Comparison of ENCODE assay signal across 8 cellular contexts in genomic region chr4:105472871-105473339, GRCh38. TPM values are rescaled to one million over a fixed set of nuclear protein-coding genes. Genes with fewer than 3 reads are reported as not detected.
DNase-seq lines count a peak whose midpoint lies in the region; ATAC-seq and TF ChIP-seq lines count a peak whose summit lies in the region.

No MANE protein-coding gene starts in this region.

- peak overlapping the region; percentile 97 for H3K27ac ChIP-seq in CD8-positive, alpha-beta memory T cell (ENCODE audit: low read depth, low read length)
- H3K27ac ChIP-seq in SJCRH30 (peak overlapping the region; percentile 93), esophagus (ENCODE audit: low read depth in 2 of 2, low read length in 1 of 2) (peak overlapping the region; percentile 100)

- peaks cover 49 to 54% (median 53%) of the 10 kb centered on the region in 3 donors for H3K4me1 Mint-ChIP-seq in CD8-positive, alpha-beta memory T cell

- no peaks in the 10 kb centered on the region for H3K27me3 Mint-ChIP-seq in CD8-positive, alpha-beta memory T cell

- POLR2A ChIA-PET in CD8-positive, alpha-beta memory T cell (lab: Charles Lee), result interaction anchor here (0.9 to 1.4 kb wide), 3 partner anchors 236 to 529 kb away, joined by 3 to 6 read pairs (median 4); partner anchors contain the start of gene TET2

- no peaks in the 10 kb centered on the region for H3K9me3 ChIP-seq in CD8-positive, alpha-beta memory T cell (ENCODE audit: low read length)
- H3K9me3 ChIP-seq in SJCRH30 (replicated peaks) (no peaks in the 10 kb centered on the region), esophagus (ENCODE audit: control insufficient read depth in 2 of 2, insufficient read depth in 1 of 2, low read depth in 1 of 2, low read length in 1 of 2) (no peaks in the 10 kb centered on the region)

- whole genome bisulfite sequencing in esophagus, 2 donors, result 3% methylated on average over 20 of the region's 20 CpGs

- H3K9me3 Mint-ChIP-seq in CD8-positive, alpha-beta memory T cell, result no peaks in the 10 kb centered on the region

- no peak for TF ChIP-seq CTCF in omental fat pad (IDR thresholded peaks at IDR 0.05)

- peak overlapping the region; percentile 98 to 100 (median 99) for H3K27ac Mint-ChIP-seq in CD8-positive, alpha-beta memory T cell

- H3K4me1 ChIP-seq in CD8-positive, alpha-beta memory T cell (ENCODE audit: insufficient read depth, low read length), result peaks cover 21% of the 10 kb centered on the region
- no peaks in the 10 kb centered on the region for H3K4me1 ChIP-seq in SJCRH30
- peaks cover 0 to 4% of the 10 kb centered on the region in 2 donors for H3K4me1 ChIP-seq in esophagus (ENCODE audit: control insufficient read depth in 2 of 2, insufficient read depth in 2 of 2, low read length in 1 of 2)

- H3K27me3 ChIP-seq in CD8-positive, alpha-beta memory T cell (ENCODE audit: insufficient read depth, low read length, poor library complexity, severe bottlenecking), result no peaks in the 10 kb centered on the region
- no peaks in the 10 kb centered on the region for H3K27me3 ChIP-seq in H7 (ENCODE audit: control insufficient read depth, insufficient read depth, low read length)
- H3K27me3 ChIP-seq in SJCRH30, result no peaks in the 10 kb centered on the region
- H3K27me3 ChIP-seq in esophagus (ENCODE audit: control insufficient read depth in 1 of 2, insufficient read depth in 2 of 2, low read length in 2 of 2), result no peaks in the 10 kb centered on the region

- H3K4me3 Mint-ChIP-seq in CD8-positive, alpha-beta memory T cell, result peak overlapping the region; percentile 94 to 99 (median 99)

- peak; percentile 50 for ATAC-seq in omental fat pad (ENCODE audit: low FRiP score)
- no peak for ATAC-seq in GM21447 (IDR thresholded peaks at IDR 0.05; ENCODE audit: unreplicated experiment)

- peaks cover 0 to 26% (median 1%) of the 10 kb centered on the region in 3 donors for H3K36me3 Mint-ChIP-seq in CD8-positive, alpha-beta memory T cell

- no peaks in the 10 kb centered on the region for H3K36me3 ChIP-seq in CD8-positive, alpha-beta memory T cell (ENCODE audit: insufficient read depth, low read length)
- H3K36me3 ChIP-seq in H7 (replicated peaks; ENCODE audit: control insufficient read depth, insufficient read depth, low read length) (no peaks in the 10 kb centered on the region), SJCRH30 (peaks cover 3% of the 10 kb centered on the region; the same call in 1 of the 2 replicates), esophagus (ENCODE audit: control insufficient read depth in 2 of 2, insufficient read depth in 2 of 2, low read length in 1 of 2) (no peaks in the 10 kb centered on the region)

- CTCF ChIA-PET in CD8-positive, alpha-beta memory T cell (lab: Charles Lee), result interaction anchor here (0.9 to 3.0 kb wide), 13 partner anchors 9 to 837 kb away, joined by 3 to 40 read pairs (median 6); partner anchors contain the start of gene TET2

- peak overlapping the region; percentile 86 for H3K4me3 ChIP-seq in CD8-positive, alpha-beta memory T cell (ENCODE audit: low read length)
- H3K4me3 ChIP-seq in H7 (ENCODE audit: insufficient read depth, low read depth, low read length) (peak overlapping the region; percentile 91), SJCRH30 (peak overlapping the region; percentile 98), esophagus (ENCODE audit: low read depth in 1 of 2, low read length in 2 of 2) (peak overlapping the region; percentile 89 to 93)

- DNase-seq in CD8-positive, alpha-beta memory T cell, result peak in 1 of 5 donors; percentile 77
- DNase-seq in H7 (peak; percentile 24), SJCRH30 (no peak), omental fat pad (ENCODE audit: low spot score) (peak; percentile 23), midbrain (lab: John Stamatoyannopoulos, UW) (no peak), mucosa of gallbladder (ENCODE audit: low spot score) (no peak)

RNA-seq across cellular contexts. Expression of gene PPA2, which starts 1.0 kb away (rescaled TPM):
- 100 to 1,000 TPM in 1 of 2 experiments, 10 to 100 TPM in 1; 98.6 to 113 TPM for total RNA-seq in CD8-positive, alpha-beta memory T cell
- polyA plus RNA-seq in CD8-positive, alpha-beta memory T cell, result 140 TPM
- total RNA-seq in H7 (2014; rRNA removed; shearing (Covaris generic)), result 70.3 and 82.4 TPM in 2 replicates
- total RNA-seq in SJCRH30 (2014; rRNA removed; shearing (Covaris generic)), result 46.9 and 47.1 TPM in 2 replicates
- polyA plus RNA-seq in esophagus, result 10 to 100 TPM; 50.2 to 86.8 TPM
- total RNA-seq in omental fat pad (10 to 100 TPM; 35.9 to 82.9 (median 61.9) TPM), mucosa of gallbladder (82.0 TPM)

Comparison
In these comparisons a context has a peak if more than half of its experiments do, and no peak if none do; other contexts are left out.
1. DNase-seq: peak in H7 (single experiment) and omental fat pad (single experiment); none in SJCRH30 (0 of 2), midbrain (single experiment) and mucosa of gallbladder (single experiment).
2. Peak in every context shown above with its lines, with median percentiles within 50 percentile points of each other: H3K27ac ChIP-seq and H3K4me3 ChIP-seq.